ENCODE assay signal across 19 cellular contexts in genomic region chr13:44368599-44369368, GRCh38. TPM values are rescaled to one million over a fixed set of nuclear protein-coding genes. Genes with fewer than 3 reads are reported as not detected.
DNase-seq lines count a peak whose midpoint lies in the region; ATAC-seq and TF ChIP-seq lines count a peak whose summit lies in the region.
"Had no signal": no experiment of that assay in that cellular context is flagged by ENCODE, and none has a peak within 500 bp of the region (broad histone marks: within the 10 kb centered on the region; RNA-seq: fewer than 3 reads in every experiment).

No MANE protein-coding gene starts in this region.

- H2BK5ac ChIP-seq in neuronal stem cell (ENCODE audit: low read length): no peak overlapping the region

- TF ChIP-seq CTCF in foreskin fibroblast (IDR thresholded peaks at IDR 0.05; ENCODE audit: low read depth, low read length): no peak

- peak; percentile 34 for ATAC-seq in central memory CD8-positive, alpha-beta T cell (replicated peaks; ENCODE audit: extremely low read depth, poor library complexity, severe bottlenecking)
- ATAC-seq: left cardiac atrium had no signal

- peaks cover 11 to 23% of the 10 kb centered on the region in 2 donors for H3K4me1 ChIP-seq in neuronal stem cell (ENCODE audit: control insufficient read depth in 2 of 2, insufficient read depth in 1 of 2, low read depth in 1 of 2, low read length in 2 of 2)
- H3K4me1 ChIP-seq: SJCRH30 had no signal

- no peak overlapping the region for H3K4me3 Mint-ChIP-seq in central memory CD8-positive, alpha-beta T cell
- H3K4me3 Mint-ChIP-seq: endodermal cell had no signal

- no peaks in the 10 kb centered on the region for H3K4me1 Mint-ChIP-seq in central memory CD8-positive, alpha-beta T cell

- H4K91ac ChIP-seq in neuronal stem cell (ENCODE audit: low read depth, low read length, poor library complexity): no peak overlapping the region

- no peak overlapping the region for H4K8ac ChIP-seq in neuronal stem cell (ENCODE audit: low read depth, low read length)

- H3K4me3 ChIP-seq in neuronal stem cell (ENCODE audit: low read length in 2 of 2): no peak overlapping the region
- H3K4me3 ChIP-seq in foreskin fibroblast (ENCODE audit: low read depth in 1 of 2, low read length in 2 of 2): no peak overlapping the region
- H3K4me3 ChIP-seq: ovary, SJCRH30, suprapubic skin had no signal

- WGBS in neuronal stem cell (ENCODE audit: extremely low coverage in 2 of 2, insufficient read length in 2 of 2, insufficient replicate concordance in 1 of 2), 2 donors: no CpG with 5 or more reads among the region's 5 CpGs

- DNase-seq in DMS53 treated with DMSO at 0.1 percent for 48 hours (lab: John Stamatoyannopoulos, UW; ENCODE audit: unreplicated experiment): peak; percentile 7
- peak; percentile 35 for DNase-seq in NCI-H2029 treated with DMSO at 0.1 percent for 48 hours (lab: John Stamatoyannopoulos, UW)
- no peak for DNase-seq in central memory CD8-positive, alpha-beta T cell (ENCODE audit: low spot score in 2 of 2)
- DNase-seq in neuronal stem cell (ENCODE audit: low spot score): no peak
- no peak for DNase-seq in OCI-M2 (lab: John Stamatoyannopoulos, UW; ENCODE audit: unreplicated experiment)
- no peak for DNase-seq in foreskin fibroblast
- no peak for DNase-seq in retina
- DNase-seq: activated CD4-positive, alpha-beta T cell treated with anti-CD3 and anti-CD28 coated beads for 48 hours; activated CD8-positive, alpha-beta memory T cell treated with anti-CD3 and anti-CD28 coated beads, Interleukin-2, amount 50 U/mL, for 48 hours; AML-193; Calu3; endodermal cell; GF-D8; left cardiac atrium; midbrain; ovary; stimulated activated CD4-positive, alpha-beta T cell treated with anti-CD3 and anti-CD28 coated beads, Interleukin-4, amount 100 ng/mL, for 1 hour had no signal

- H3K79me1 ChIP-seq in neuronal stem cell (ENCODE audit: low read depth, low read length): peaks cover 2% of the 10 kb centered on the region

- no peak overlapping the region for H2BK12ac ChIP-seq in neuronal stem cell (ENCODE audit: low read length)

- no peak overlapping the region for H2BK15ac ChIP-seq in neuronal stem cell (ENCODE audit: low read length)

- H3K9me3 Mint-ChIP-seq in central memory CD8-positive, alpha-beta T cell: no peaks in the 10 kb centered on the region
- H3K9me3 Mint-ChIP-seq: endodermal cell had no signal

- no peak overlapping the region for H3K27ac ChIP-seq in neuronal stem cell (replicated peaks; ENCODE audit: low read length)
- H3K27ac ChIP-seq: ovary, SJCRH30, suprapubic skin had no signal

- H3K27me3 Mint-ChIP-seq in central memory CD8-positive, alpha-beta T cell: peaks cover 38% of the 10 kb centered on the region

- peaks cover 2% of the 10 kb centered on the region for H3K36me3 Mint-ChIP-seq in central memory CD8-positive, alpha-beta T cell (ENCODE audit: insufficient read depth)

- H2AFZ ChIP-seq in neuronal stem cell (ENCODE audit: low read length): peak overlapping the region; percentile 10

- H3K9ac ChIP-seq in neuronal stem cell (ENCODE audit: low read depth, low read length, poor library complexity): no peak overlapping the region

- no peaks in the 10 kb centered on the region for H3K36me3 ChIP-seq in neuronal stem cell (replicated peaks in 1 of 2; ENCODE audit: control insufficient read depth in 2 of 2, insufficient read depth in 2 of 2, low read length in 2 of 2)
- H3K36me3 ChIP-seq: ovary, SJCRH30, suprapubic skin had no signal

- H3K23ac ChIP-seq in neuronal stem cell (ENCODE audit: low read depth, low read length, poor library complexity): no peak overlapping the region

- peaks cover 0 to 3% (median 0%) of the 10 kb centered on the region in 3 experiments for H3K27me3 ChIP-seq in neuronal stem cell (ENCODE audit: control insufficient read depth in 3 of 3, insufficient read depth in 3 of 3, low read depth in 1 of 3, low read length in 3 of 3)
- H3K27me3 ChIP-seq: ovary, SJCRH30 had no signal

- H3K18ac ChIP-seq in neuronal stem cell (ENCODE audit: low read length): no peak overlapping the region

- H2BK120ac ChIP-seq in neuronal stem cell (ENCODE audit: low read depth, low read length): no peak overlapping the region

- H3K9me3 ChIP-seq in neuronal stem cell (replicated peaks in 1 of 2; ENCODE audit: control insufficient read depth in 2 of 2, insufficient read depth in 1 of 2, low read depth in 1 of 2, low read length in 2 of 2): no peaks in the 10 kb centered on the region
- H3K9me3 ChIP-seq: ovary, SJCRH30, suprapubic skin had no signal

- H3K14ac ChIP-seq in neuronal stem cell (ENCODE audit: low read length): no peak overlapping the region

- H3K4ac ChIP-seq in neuronal stem cell (ENCODE audit: low read length): no peak overlapping the region

- no peak overlapping the region for H3K4me2 ChIP-seq in neuronal stem cell (ENCODE audit: insufficient read depth, low read length, poor library complexity, severe bottlenecking)

- no peak overlapping the region for H2AK5ac ChIP-seq in neuronal stem cell (ENCODE audit: low read depth, low read length)

- H3K27ac Mint-ChIP-seq in central memory CD8-positive, alpha-beta T cell (ENCODE audit: low read depth): no peak overlapping the region
- H3K27ac Mint-ChIP-seq: endodermal cell had no signal

RNA-seq across cellular contexts. Expression of gene SERP2, which starts 4.8 kb away (rescaled TPM):
- polyA plus RNA-seq in neuronal stem cell (2013, experiment 1 of 2): 5.6 TPM
- 5.1 TPM for polyA plus RNA-seq in neuronal stem cell (2013, experiment 2 of 2)

Comparison
In these comparisons a context has a peak if more than half of its experiments do, and no peak if none do; other contexts are left out.
1. DNase-seq: peak in DMS53 treated with DMSO at 0.1 percent for 48 hours (single experiment) and NCI-H2029 treated with DMSO at 0.1 percent for 48 hours (single experiment); none in central memory CD8-positive, alpha-beta T cell (0 of 2), neuronal stem cell (single experiment), OCI-M2 (single experiment), foreskin fibroblast (0 of 2) and retina (single experiment).